29 cellular contexts compared by ENCODE assay signal in the genomic region with DNA sequence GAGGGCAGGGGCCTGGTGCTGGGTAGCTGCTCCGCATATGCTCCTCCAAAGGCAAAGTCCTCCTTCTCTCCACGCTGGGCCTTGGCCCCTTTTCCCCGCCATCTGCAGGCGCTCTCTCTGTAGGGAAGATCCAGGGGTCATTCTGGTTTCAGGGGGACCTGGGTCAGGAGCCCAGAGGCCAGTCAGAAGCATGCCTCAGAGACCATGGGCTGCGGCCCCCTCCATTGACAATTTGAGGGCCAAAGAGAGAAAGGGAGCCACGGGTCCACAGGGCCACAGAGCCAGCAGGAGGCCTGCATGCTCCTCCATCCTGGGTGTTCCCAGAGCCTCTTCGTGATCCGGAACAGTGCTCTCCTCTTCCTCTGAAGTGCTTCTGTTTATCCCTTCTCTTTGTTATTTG. TPM values are rescaled to one million over a fixed set of nuclear protein-coding genes. Genes with fewer than 3 reads are reported as not detected.
DNase-seq lines count a peak whose midpoint lies in the region; ATAC-seq, FAIRE-seq and TF ChIP-seq lines count a peak whose summit lies in the region.
"Had no signal": no experiment of that assay in that cellular context is flagged by ENCODE, and none has a peak within 500 bp of the region (broad histone marks: within the 10 kb centered on the region; RNA-seq: fewer than 3 reads in every experiment).

No MANE protein-coding gene starts in this region.

- BruUV-seq in IMR-90 (replicated peaks; lab: Mats Ljungman, UMichigan), result no TSS peak

- H2AK5ac ChIP-seq in IMR-90 (ENCODE audit: low read depth, low read length), result no peak overlapping the region
- H2AK5ac ChIP-seq in neuronal stem cell (ENCODE audit: low read depth, low read length), result peak overlapping the region; percentile 42

- intact Hi-C loops in IMR-90 (cut with micrococcal nuclease), result no loop called here
- intact Hi-C loops in esophagus muscularis mucosa (cut with DNase I), result no loop called here

- dilution Hi-C loops in IMR-90 (cut with HindIII; ENCODE audit: low sequenced_read_pairs, unreplicated experiment) (no loop called here), keratinocyte (cut with MboI; ENCODE audit: extremely low pct_ligation_motif_present, low sequenced_read_pairs) (no loop called here)

- 100% methylated on average over 1 of the region's 8 CpGs; no CpG with 5 or more reads in 1 of the 2 experiments for WGBS in IMR-90 (ENCODE audit: extremely low coverage in 2 of 2, insufficient read length in 1 of 2), 2 experiments
- no CpG with 5 or more reads among the region's 8 CpGs for WGBS in neuronal stem cell (ENCODE audit: extremely low coverage in 2 of 2, insufficient read length in 2 of 2, insufficient replicate concordance in 1 of 2), 2 donors
- WGBS in esophagus muscularis mucosa, result 87% methylated on average over 7 of the region's 8 CpGs

- H3K4me1 ChIP-seq in IMR-90 (ENCODE audit: control insufficient read depth, insufficient read depth, low read length), result no peaks in the 10 kb centered on the region
- H3K4me1 ChIP-seq in SJCRH30, result peaks cover 15% of the 10 kb centered on the region; the same call in 1 of the 2 replicates
- H3K4me1 ChIP-seq in keratinocyte (ENCODE audit: control insufficient read depth, extremely low read depth, insufficient read depth, low read length), result peaks cover 27% of the 10 kb centered on the region
- H3K4me1 ChIP-seq in neuronal stem cell (ENCODE audit: control insufficient read depth in 2 of 2, insufficient read depth in 1 of 2, low read depth in 1 of 2, low read length in 2 of 2), result peaks cover 15 to 20% of the 10 kb centered on the region in 2 donors
- H3K4me1 ChIP-seq in esophagus muscularis mucosa, result no peaks in the 10 kb centered on the region
- H3K4me1 ChIP-seq: A549 had no signal

- in situ Hi-C loops in IMR-90 (cut with MboI; ENCODE audit: low sequenced_read_pairs), result no loop called here

- H2AFZ ChIP-seq in IMR-90 (replicated peaks; ENCODE audit: low read length, poor library complexity), result peak overlapping the region; percentile 52
- peak overlapping the region; percentile 9 for H2AFZ ChIP-seq in keratinocyte (ENCODE audit: control insufficient read depth, low read length)
- H2AFZ ChIP-seq in neuronal stem cell (ENCODE audit: low read length), result no peak overlapping the region

- no peak overlapping the region for H3K27ac ChIP-seq in IMR-90 (ENCODE audit: insufficient read depth, low read length)
- H3K27ac ChIP-seq in SJCRH30, result peak overlapping the region; percentile 68; the same call in 1 of the 2 replicates
- H3K27ac ChIP-seq in keratinocyte (ENCODE audit: control insufficient read depth, insufficient read depth, low read length), result peak overlapping the region; percentile 93
- no peak overlapping the region for H3K27ac ChIP-seq in neuronal stem cell (replicated peaks; ENCODE audit: low read length)
- no peak overlapping the region for H3K27ac ChIP-seq in esophagus muscularis mucosa (replicated peaks in 1 of 4)
- H3K27ac ChIP-seq: A549; BLaER1 treated with 17β-estradiol and CSF1 and Interleukin-3, amounts not matched to agents 10 nM and 100 nM had no signal

- no peak overlapping the region for H3K9ac ChIP-seq in IMR-90 (ENCODE audit: low read depth, low read length)
- peak overlapping the region; percentile 65 for H3K9ac ChIP-seq in keratinocyte (ENCODE audit: control insufficient read depth, extremely low read depth, insufficient read depth, low read length)
- no peak overlapping the region for H3K9ac ChIP-seq in neuronal stem cell (ENCODE audit: low read depth, low read length, poor library complexity)
- H3K9ac ChIP-seq: BLaER1 treated with 17β-estradiol and CSF1 and Interleukin-3, amounts not matched to agents 10 nM and 100 nM; SK-N-SH had no signal

- H4K20me1 ChIP-seq in IMR-90 (ENCODE audit: insufficient read depth, low read length), result peaks cover 14% of the 10 kb centered on the region
- H4K20me1 ChIP-seq in keratinocyte (ENCODE audit: control insufficient read depth, extremely low read depth, insufficient read depth, low read length), result no peaks in the 10 kb centered on the region

- CTCF ChIA-PET in IMR-90 (lab: Yijun Ruan, JAX), result no interaction called here

- no peaks in the 10 kb centered on the region for H3K79me2 ChIP-seq in keratinocyte (ENCODE audit: control insufficient read depth, insufficient read depth, low read length)

- no peak overlapping the region for H2AK9ac ChIP-seq in IMR-90 (replicated peaks; ENCODE audit: low read depth, low read length, poor library complexity)

- H3K27me3 ChIP-seq in IMR-90 (ENCODE audit: control insufficient read depth, insufficient read depth, low read length), result no peaks in the 10 kb centered on the region; the same call in 1 of the 2 replicates
- no peaks in the 10 kb centered on the region for H3K27me3 ChIP-seq in SJCRH30
- no peaks in the 10 kb centered on the region for H3K27me3 ChIP-seq in keratinocyte (ENCODE audit: control insufficient read depth, extremely low read depth, insufficient read depth, low read length)
- H3K27me3 ChIP-seq in neuronal stem cell (ENCODE audit: control insufficient read depth in 3 of 3, insufficient read depth in 3 of 3, low read depth in 1 of 3, low read length in 3 of 3), result no peaks in the 10 kb centered on the region
- H3K27me3 ChIP-seq in esophagus muscularis mucosa, result no peaks in the 10 kb centered on the region
- H3K27me3 ChIP-seq: BLaER1 treated with 17β-estradiol and CSF1 and Interleukin-3, amounts not matched to agents 10 nM and 100 nM had no signal

- H3K79me1 ChIP-seq in IMR-90 (ENCODE audit: low read depth in 1 of 2, low read length in 2 of 2) (peaks cover 0 to 3% of the 10 kb centered on the region in 2 experiments; a peak in 1 of 4 replicates), neuronal stem cell (ENCODE audit: low read depth, low read length) (no peaks in the 10 kb centered on the region)

- ATAC-seq in IMR-90 (ENCODE audit: low read depth), result no peak
- ATAC-seq: A549, Panc1 had no signal

- H2BK12ac ChIP-seq in neuronal stem cell (ENCODE audit: low read length), result no peak overlapping the region

- H2BK20ac ChIP-seq in IMR-90 (ENCODE audit: low read depth, low read length), result no peak overlapping the region

- H2BK15ac ChIP-seq in IMR-90 (ENCODE audit: low read depth, low read length) (no peak overlapping the region), neuronal stem cell (ENCODE audit: low read length) (no peak overlapping the region)

- H3K18ac ChIP-seq in IMR-90 (ENCODE audit: low read depth, low read length), result no peak overlapping the region
- no peak overlapping the region for H3K18ac ChIP-seq in neuronal stem cell (ENCODE audit: low read length)

- no peak overlapping the region for H3K4ac ChIP-seq in IMR-90 (ENCODE audit: low read depth, low read length)
- no peak overlapping the region for H3K4ac ChIP-seq in neuronal stem cell (ENCODE audit: low read length)

- TF ChIP-seq POLR2A in IMR-90 (IDR thresholded peaks at IDR 0.05; ENCODE audit: low read depth, low read length), result no peak
- TF ChIP-seq POLR2A in esophagus muscularis mucosa (IDR thresholded peaks at IDR 0.05; ENCODE audit: low read depth), result no peak

- FAIRE-seq in keratinocyte (lab: Jason Lieb, UNC), result peak; percentile 67
- FAIRE-seq: A549, D721Med, GM18507 had no signal

- no peak overlapping the region for H4K5ac ChIP-seq in IMR-90 (ENCODE audit: low read depth, low read length)

- POLR2A ChIA-PET in IMR-90 (lab: Charles Lee; ENCODE audit: unreplicated experiment), result interaction anchor here (0.5 kb wide), 1 partner anchor 20 kb away, joined by 3 read pairs; no protein-coding TSS in a partner anchor

- H3K23ac ChIP-seq in IMR-90 (ENCODE audit: low read depth, low read length) (no peak overlapping the region), neuronal stem cell (ENCODE audit: low read depth, low read length, poor library complexity) (no peak overlapping the region)

- H3K9me1 ChIP-seq in IMR-90 (ENCODE audit: insufficient read depth, low read length), result peaks cover 5% of the 10 kb centered on the region; the same call in 1 of the 2 replicates
- peaks cover 2% of the 10 kb centered on the region for H3K9me1 ChIP-seq in keratinocyte (ENCODE audit: control insufficient read depth, extremely low read depth, insufficient read depth, low read length)

- no peaks in the 10 kb centered on the region for H3K9me3 ChIP-seq in IMR-90 (ENCODE audit: control insufficient read depth, insufficient read depth, low read length)
- no peaks in the 10 kb centered on the region for H3K9me3 ChIP-seq in SJCRH30 (replicated peaks)
- no peaks in the 10 kb centered on the region for H3K9me3 ChIP-seq in keratinocyte (ENCODE audit: control insufficient read depth, low read depth, low read length)
- H3K9me3 ChIP-seq in neuronal stem cell (replicated peaks in 1 of 2; ENCODE audit: control insufficient read depth in 2 of 2, insufficient read depth in 1 of 2, low read depth in 1 of 2, low read length in 2 of 2), result no peaks in the 10 kb centered on the region
- no peaks in the 10 kb centered on the region for H3K9me3 ChIP-seq in esophagus muscularis mucosa
- H3K9me3 ChIP-seq: A549; BLaER1 treated with 17β-estradiol and CSF1 and Interleukin-3, amounts not matched to agents 10 nM and 100 nM; SK-N-SH had no signal

- DNase-seq in IMR-90 (no peak), SJCRH30 (no peak), keratinocyte (ENCODE audit: low read depth, low spot score) (no peak), neuronal stem cell (ENCODE audit: low spot score) (no peak), HuH-7 (ENCODE audit: low spot score) (no peak), cerebellar nuclear complex (lab: John Stamatoyannopoulos, UW) (no peak), kidney glomerular epithelial cell (lab: John Stamatoyannopoulos, UW) (no peak), esophagus muscularis mucosa (ENCODE audit: extremely low spot score) (no peak)
- DNase-seq: AML-193; CD4-positive, alpha-beta T cell; DMS53; GOT3; HCEC 1CT; NCI-H1092; NCI-H1417 treated with DMSO at 0.1 percent for 48 hours; NCI-H1694 treated with DMSO at 0.1 percent for 48 hours; NCI-H2081; NCI-H2227 treated with DMSO at 0.1 percent for 48 hours; SIG-M5 had no signal

- H2BK120ac ChIP-seq in IMR-90 (ENCODE audit: low read depth, low read length) (no peak overlapping the region), neuronal stem cell (ENCODE audit: low read depth, low read length) (no peak overlapping the region)

- H2BK5ac ChIP-seq in IMR-90 (ENCODE audit: low read depth, low read length, poor library complexity, severe bottlenecking) (no peak overlapping the region), neuronal stem cell (ENCODE audit: low read length) (no peak overlapping the region)

- TF ChIP-seq CTCF in IMR-90 (conservative IDR thresholded peaks at IDR 0.05; ENCODE audit: low read depth, low read length), result no peak
- no peak for TF ChIP-seq CTCF in keratinocyte (optimal IDR thresholded peaks at IDR 0.05 in 1 of 3, IDR thresholded peaks at IDR 0.05 in 1 of 3, conservative IDR thresholded peaks at IDR 0.05 in 1 of 3; ENCODE audit: extremely low read depth in 1 of 3, insufficient read depth in 2 of 3, low read length in 3 of 3)
- no peak for TF ChIP-seq CTCF in esophagus muscularis mucosa (IDR thresholded peaks at IDR 0.05)

- TF ChIP-seq EP300 in esophagus muscularis mucosa (IDR thresholded peaks at IDR 0.05), result no peak

- no peak for TF ChIP-seq RAD21 in IMR-90 (IDR thresholded peaks at IDR 0.05; ENCODE audit: low read length)

- no peak overlapping the region for H3K4me3 ChIP-seq in IMR-90 (ENCODE audit: insufficient read depth, low read depth, low read length)
- no peak overlapping the region for H3K4me3 ChIP-seq in SJCRH30
- no peak overlapping the region for H3K4me3 ChIP-seq in keratinocyte (ENCODE audit: control insufficient read depth in 2 of 3, extremely low read depth in 1 of 3, insufficient read depth in 2 of 3, low read depth in 1 of 3, low read length in 3 of 3)
- no peak overlapping the region for H3K4me3 ChIP-seq in neuronal stem cell (ENCODE audit: low read length in 2 of 2)
- H3K4me3 ChIP-seq in esophagus muscularis mucosa, result no peak overlapping the region
- H3K4me3 ChIP-seq: A549; BLaER1 treated with 17β-estradiol and CSF1 and Interleukin-3, amounts not matched to agents 10 nM and 100 nM had no signal

- H3K4me2 ChIP-seq in IMR-90 (ENCODE audit: low read depth, low read length), result no peak overlapping the region
- peak overlapping the region; percentile 86 for H3K4me2 ChIP-seq in keratinocyte (ENCODE audit: control insufficient read depth, extremely low read depth, insufficient read depth, low read depth, low read length)
- no peak overlapping the region for H3K4me2 ChIP-seq in neuronal stem cell (ENCODE audit: insufficient read depth, low read length, poor library complexity, severe bottlenecking)
- H3K4me2 ChIP-seq: A549; BLaER1 treated with 17β-estradiol and CSF1 and Interleukin-3, amounts not matched to agents 10 nM and 100 nM; SK-N-SH had no signal

- H3K36me3 ChIP-seq in IMR-90 (ENCODE audit: control insufficient read depth, insufficient read depth, low read length), result peaks cover 16% of the 10 kb centered on the region
- peaks cover 2% of the 10 kb centered on the region; the same call in 1 of the 2 replicates for H3K36me3 ChIP-seq in SJCRH30
- peaks cover 3 to 7% of the 10 kb centered on the region in 2 experiments for H3K36me3 ChIP-seq in keratinocyte (ENCODE audit: control insufficient read depth in 2 of 2, extremely low read depth in 1 of 2, insufficient read depth in 2 of 2, low read length in 2 of 2)
- peaks cover 17 to 21% of the 10 kb centered on the region in 2 donors for H3K36me3 ChIP-seq in neuronal stem cell (replicated peaks in 1 of 2; ENCODE audit: control insufficient read depth in 2 of 2, insufficient read depth in 2 of 2, low read length in 2 of 2)
- H3K36me3 ChIP-seq in esophagus muscularis mucosa, result peaks cover 0 to 16% (median 16%) of the 10 kb centered on the region in 4 donors

- H4K91ac ChIP-seq in IMR-90 (ENCODE audit: insufficient read depth, low read depth, low read length) (no peak overlapping the region), neuronal stem cell (ENCODE audit: low read depth, low read length, poor library complexity) (no peak overlapping the region)

- H4K8ac ChIP-seq in IMR-90 (ENCODE audit: low read depth in 2 of 2, low read length in 2 of 2) (no peak overlapping the region), neuronal stem cell (ENCODE audit: low read depth, low read length) (no peak overlapping the region)

- no peak overlapping the region for H3K14ac ChIP-seq in IMR-90 (replicated peaks; ENCODE audit: low read depth, low read length)
- no peak overlapping the region for H3K14ac ChIP-seq in neuronal stem cell (ENCODE audit: low read length)

- H3K56ac ChIP-seq in IMR-90 (ENCODE audit: extremely low read depth, insufficient read depth, low read length), result no peak overlapping the region

RNA-seq across cellular contexts. Expression of a gene that starts 2.1 kb away (rescaled TPM):
- total RNA-seq in IMR-90 (2012; rRNA removed) (not detected in 2 replicates), esophagus muscularis mucosa (1 to 10 TPM in 2 of 4 donors, under 1 TPM in 1, not detected in 1; 0.99 to 1.9 (median 1.1) TPM)
- polyA plus RNA-seq in IMR-90 (2012; rRNA removed) (not detected in 2 replicates), keratinocyte (0.06 TPM in 1 of 3 replicates, not detected in the others)
- not detected in 2 replicates for polyA plus RNA-seq in IMR-90 (2012; cell fraction: cytosol; rRNA removed)
- not detected in 2 replicates for polyA plus RNA-seq in IMR-90 (2012; cell fraction: nucleus; rRNA removed; ENCODE audit: low replicate concordance)
- total RNA-seq in SJCRH30 (2014; rRNA removed; shearing (Covaris generic)), result 0.12 and 0.23 TPM in 2 replicates
- polyA plus RNA-seq in keratinocyte (2011; ENCODE audit: low read depth), result not detected
- polyA plus RNA-seq in keratinocyte (2011; cell fraction: cytosol; rRNA removed), result not detected in 2 replicates
- not detected in 2 replicates for polyA plus RNA-seq in keratinocyte (2011; cell fraction: nucleus; rRNA removed)
- polyA plus RNA-seq in keratinocyte (2012; ENCODE audit: low replicate concordance), result not detected in 2 replicates
- 0.07 TPM in 1 of 3 replicates, not detected in the others for polyA minus RNA-seq in keratinocyte
- polyA minus RNA-seq in keratinocyte (2011; cell fraction: cytosol; rRNA and poly(A)+ RNA removed), result not detected
- 0.16 TPM in 1 of 2 replicates, not detected in the other for polyA minus RNA-seq in keratinocyte (2011; cell fraction: nucleus; rRNA and poly(A)+ RNA removed)
- polyA plus RNA-seq in neuronal stem cell (2013, experiment 1 of 2), result 2.4 TPM
- 2.7 TPM for polyA plus RNA-seq in neuronal stem cell (2013, experiment 2 of 2)
- total RNA-seq: CD4-positive, alpha-beta T cell; Daoy; NCI-H460; OCI-LY7 had no signal
- polyA plus RNA-seq: SK-N-SH had no signal

RNA-seq across cellular contexts. Expression of a gene that starts 24.7 kb away (rescaled TPM):
- 85.3 and 108 TPM in 2 replicates for total RNA-seq in IMR-90 (2012; rRNA removed)
- polyA plus RNA-seq in IMR-90 (2012; rRNA removed), result 210 and 236 TPM in 2 replicates
- polyA plus RNA-seq in IMR-90 (2012; cell fraction: cytosol; rRNA removed), result 179 and 195 TPM in 2 replicates
- 280 and 570 TPM in 2 replicates for polyA plus RNA-seq in IMR-90 (2012; cell fraction: nucleus; rRNA removed; ENCODE audit: low replicate concordance)
- total RNA-seq in SJCRH30 (2014; rRNA removed; shearing (Covaris generic)), result 47.2 and 47.8 TPM in 2 replicates
- polyA plus RNA-seq in keratinocyte, result 24.4 to 34.1 TPM (median 34.0 TPM) in 3 replicates
- 5.4 TPM for polyA plus RNA-seq in keratinocyte (2011; ENCODE audit: low read depth)
- polyA plus RNA-seq in keratinocyte (2011; cell fraction: cytosol; rRNA removed), result 11.8 and 17.2 TPM in 2 replicates
- 72.1 and 80.9 TPM in 2 replicates for polyA plus RNA-seq in keratinocyte (2011; cell fraction: nucleus; rRNA removed)
- polyA plus RNA-seq in keratinocyte (2012; ENCODE audit: low replicate concordance), result 8.7 and 25.3 TPM in 2 replicates
- polyA minus RNA-seq in keratinocyte, result 36.5 to 45.8 TPM (median 36.6 TPM) in 3 replicates
- 48.2 TPM for polyA minus RNA-seq in keratinocyte (2011; cell fraction: cytosol; rRNA and poly(A)+ RNA removed)
- 53.0 and 59.9 TPM in 2 replicates for polyA minus RNA-seq in keratinocyte (2011; cell fraction: nucleus; rRNA and poly(A)+ RNA removed)
- 50.7 TPM for polyA plus RNA-seq in neuronal stem cell (2013, experiment 1 of 2)
- polyA plus RNA-seq in neuronal stem cell (2013, experiment 2 of 2), result 49.2 TPM
- total RNA-seq in esophagus muscularis mucosa, result 10 to 100 TPM; 19.5 to 33.5 (median 24.9) TPM

RNA-seq across cellular contexts. Expression of a gene that starts 24.9 kb away (rescaled TPM):
- total RNA-seq in IMR-90 (2012; rRNA removed), result 2.0 and 3.9 TPM in 2 replicates
- 4.7 and 6.0 TPM in 2 replicates for polyA plus RNA-seq in IMR-90 (2012; rRNA removed)
- 0.88 and 2.3 TPM in 2 replicates for polyA plus RNA-seq in IMR-90 (2012; cell fraction: cytosol; rRNA removed)
- polyA plus RNA-seq in IMR-90 (2012; cell fraction: nucleus; rRNA removed; ENCODE audit: low replicate concordance), result 0.64 and 7.0 TPM in 2 replicates
- total RNA-seq in SJCRH30 (2014; rRNA removed; shearing (Covaris generic)), result 3.5 and 3.8 TPM in 2 replicates
- 6.1 to 9.8 TPM (median 9.6 TPM) in 3 replicates for polyA plus RNA-seq in keratinocyte
- 1.3 TPM for polyA plus RNA-seq in keratinocyte (2011; ENCODE audit: low read depth)
- polyA plus RNA-seq in keratinocyte (2011; cell fraction: cytosol; rRNA removed), result 6.9 and 13.6 TPM in 2 replicates
- 4.9 and 6.0 TPM in 2 replicates for polyA plus RNA-seq in keratinocyte (2011; cell fraction: nucleus; rRNA removed)
- polyA plus RNA-seq in keratinocyte (2012; ENCODE audit: low replicate concordance), result 2.0 and 3.2 TPM in 2 replicates
- 0.33 to 4.0 TPM (median 2.7 TPM) in 3 replicates for polyA minus RNA-seq in keratinocyte
- 1.2 TPM for polyA minus RNA-seq in keratinocyte (2011; cell fraction: cytosol; rRNA and poly(A)+ RNA removed)
- 0.95 and 1.3 TPM in 2 replicates for polyA minus RNA-seq in keratinocyte (2011; cell fraction: nucleus; rRNA and poly(A)+ RNA removed)
- polyA plus RNA-seq in neuronal stem cell (2013, experiment 1 of 2), result 3.3 TPM
- polyA plus RNA-seq in neuronal stem cell (2013, experiment 2 of 2), result 3.4 TPM
- total RNA-seq in esophagus muscularis mucosa, result 1 to 10 TPM; 3.0 to 5.0 (median 3.6) TPM

RNA-seq across cellular contexts. Expression of a gene that starts 42.6 kb away (rescaled TPM):
- total RNA-seq in IMR-90 (2012; rRNA removed) (not detected in 2 replicates), esophagus muscularis mucosa (under 1 TPM in 1 of 4 donors, not detected in 3; 0.06 TPM)
- polyA plus RNA-seq in IMR-90 (2012; rRNA removed) (0.14 TPM in 1 of 2 replicates, not detected in the other), keratinocyte (0.12 TPM in 1 of 3 replicates, not detected in the others)
- not detected in 2 replicates for polyA plus RNA-seq in IMR-90 (2012; cell fraction: cytosol; rRNA removed)
- polyA plus RNA-seq in IMR-90 (2012; cell fraction: nucleus; rRNA removed; ENCODE audit: low replicate concordance), result 0.02 and 0.06 TPM in 2 replicates
- 0.05 and 0.06 TPM in 2 replicates for total RNA-seq in SJCRH30 (2014; rRNA removed; shearing (Covaris generic))
- polyA plus RNA-seq in keratinocyte (2011; ENCODE audit: low read depth), result 0.07 TPM
- polyA plus RNA-seq in keratinocyte (2011; cell fraction: cytosol; rRNA removed), result 0.02 TPM in 1 of 2 replicates, not detected in the other
- 0.12 and 0.18 TPM in 2 replicates for polyA plus RNA-seq in keratinocyte (2011; cell fraction: nucleus; rRNA removed)
- 0.23 TPM in 1 of 2 replicates, not detected in the other for polyA plus RNA-seq in keratinocyte (2012; ENCODE audit: low replicate concordance)
- not detected in 3 replicates for polyA minus RNA-seq in keratinocyte
- not detected for polyA minus RNA-seq in keratinocyte (2011; cell fraction: cytosol; rRNA and poly(A)+ RNA removed)
- polyA minus RNA-seq in keratinocyte (2011; cell fraction: nucleus; rRNA and poly(A)+ RNA removed), result not detected in 2 replicates
- 1.2 TPM for polyA plus RNA-seq in neuronal stem cell (2013, experiment 1 of 2)
- polyA plus RNA-seq in neuronal stem cell (2013, experiment 2 of 2), result 1.2 TPM
- total RNA-seq: Daoy, G401 had no signal

RNA-seq across cellular contexts. Expression of a gene that starts 59.9 kb away (rescaled TPM):
- 843 and 1,307 TPM in 2 replicates for total RNA-seq in IMR-90 (2012; rRNA removed)
- polyA plus RNA-seq in IMR-90 (2012; rRNA removed), result 605 and 617 TPM in 2 replicates
- polyA plus RNA-seq in IMR-90 (2012; cell fraction: cytosol; rRNA removed), result 276 and 383 TPM in 2 replicates
- polyA plus RNA-seq in IMR-90 (2012; cell fraction: nucleus; rRNA removed; ENCODE audit: low replicate concordance), result 119 and 353 TPM in 2 replicates
- total RNA-seq in SJCRH30 (2014; rRNA removed; shearing (Covaris generic)), result 2,043 and 2,077 TPM in 2 replicates
- polyA plus RNA-seq in keratinocyte, result 630 to 1,162 TPM (median 1,066 TPM) in 3 replicates
- polyA plus RNA-seq in keratinocyte (2011; ENCODE audit: low read depth), result 243 TPM
- polyA plus RNA-seq in keratinocyte (2011; cell fraction: cytosol; rRNA removed), result 1,344 and 1,449 TPM in 2 replicates
- polyA plus RNA-seq in keratinocyte (2011; cell fraction: nucleus; rRNA removed), result 186 and 230 TPM in 2 replicates
- 463 and 1,137 TPM in 2 replicates for polyA plus RNA-seq in keratinocyte (2012; ENCODE audit: low replicate concordance)
- 244 to 426 TPM (median 260 TPM) in 3 replicates for polyA minus RNA-seq in keratinocyte
- polyA minus RNA-seq in keratinocyte (2011; cell fraction: cytosol; rRNA and poly(A)+ RNA removed), result 513 TPM
- polyA minus RNA-seq in keratinocyte (2011; cell fraction: nucleus; rRNA and poly(A)+ RNA removed), result 37.6 and 63.8 TPM in 2 replicates
- 1,990 TPM for polyA plus RNA-seq in neuronal stem cell (2013, experiment 1 of 2)
- 1,985 TPM for polyA plus RNA-seq in neuronal stem cell (2013, experiment 2 of 2)
- 100 to 1,000 TPM; 778 to 889 (median 812) TPM for total RNA-seq in esophagus muscularis mucosa

Comparison
In these comparisons a context has a peak if more than half of its experiments do, and no peak if none do; other contexts are left out.
1. H3K27ac ChIP-seq: peak in SJCRH30 (single experiment) and keratinocyte (single experiment); none in IMR-90 (single experiment), neuronal stem cell (single experiment) and esophagus muscularis mucosa (0 of 4).